15 cellular contexts compared by ENCODE assay signal in genomic region chr5:39132128-39132447, GRCh38. TPM values are rescaled to one million over a fixed set of nuclear protein-coding genes. Genes with fewer than 3 reads are reported as not detected.
DNase-seq lines count a peak whose midpoint lies in the region; ATAC-seq lines count a peak whose summit lies in the region.
"Had no signal": no experiment of that assay in that cellular context is flagged by ENCODE, and none has a peak within 500 bp of the region (broad histone marks: within the 10 kb centered on the region; RNA-seq: fewer than 3 reads in every experiment).

No MANE protein-coding gene starts in this region.

- H3K27ac Mint-ChIP-seq in activated T-cell treated with anti-CD3 and anti-CD28 coated beads, Interleukin-2, amount 50 U/mL, for 72 hours: peak overlapping the region; percentile 6
- H3K27ac Mint-ChIP-seq in activated T-helper 2 cell treated with anti-CD3 and anti-CD28 coated beads, Interferon-gamma antibody, Interleukin-2, Interleukin-4, amounts not matched to agents 10 μg/mL and 5 μg/mL and 100 μg/mL, durations not matched to agents 14 hours and 24 hours and 36 hours: no peak overlapping the region

- intact Hi-C loops in activated T-helper 2 cell treated with anti-CD3 and anti-CD28 coated beads, Interferon-gamma antibody, Interleukin-2, Interleukin-4, amounts not matched to agents 10 μg/mL and 5 μg/mL and 100 μg/mL, durations not matched to agents 14 hours and 24 hours and 36 hours (cut with micrococcal nuclease): no loop called here

- ATAC-seq in activated T-cell treated with anti-CD3 and anti-CD28 coated beads, Interleukin-2, amount 50 U/mL, for 72 hours (replicated peaks in 1 of 2): no peak
- no peak for ATAC-seq in activated T-cell treated with anti-CD3 and anti-CD28 coated beads, Interleukin-2, amount 50 U/mL, for 4 hours
- ATAC-seq in HG03521 (IDR thresholded peaks at IDR 0.05; ENCODE audit: unreplicated experiment): no peak
- ATAC-seq: gastrocnemius medialis, left ventricle myocardium superior had no signal

- no peaks in the 10 kb centered on the region for H3K9me3 Mint-ChIP-seq in activated T-cell treated with anti-CD3 and anti-CD28 coated beads, Interleukin-2, amount 50 U/mL, for 72 hours
- no peaks in the 10 kb centered on the region for H3K9me3 Mint-ChIP-seq in activated T-cell treated with anti-CD3 and anti-CD28 coated beads, Interleukin-2, amount 50 U/mL, for 4 hours
- H3K9me3 Mint-ChIP-seq in activated T-helper 2 cell treated with anti-CD3 and anti-CD28 coated beads, Interferon-gamma antibody, Interleukin-2, Interleukin-4, amounts not matched to agents 10 μg/mL and 5 μg/mL and 100 μg/mL, durations not matched to agents 14 hours and 24 hours and 36 hours: no peaks in the 10 kb centered on the region

- H3K4me3 Mint-ChIP-seq in activated T-cell treated with anti-CD3 and anti-CD28 coated beads, Interleukin-2, amount 50 U/mL, for 72 hours: no peak overlapping the region
- H3K4me3 Mint-ChIP-seq in activated T-cell treated with anti-CD3 and anti-CD28 coated beads, Interleukin-2, amount 50 U/mL, for 4 hours: no peak overlapping the region
- H3K4me3 Mint-ChIP-seq in activated T-helper 2 cell treated with anti-CD3 and anti-CD28 coated beads, Interferon-gamma antibody, Interleukin-2, Interleukin-4, amounts not matched to agents 10 μg/mL and 5 μg/mL and 100 μg/mL, durations not matched to agents 14 hours and 24 hours and 36 hours (ENCODE audit: low read depth): no peak overlapping the region

- DNase-seq in activated T-cell treated with anti-CD3 and anti-CD28 coated beads, Interleukin-2, amount 50 U/mL, for 72 hours: no peak
- no peak for DNase-seq in activated T-cell treated with anti-CD3 and anti-CD28 coated beads, Interleukin-2, amount 50 U/mL, for 4 hours
- peak in 34 of 58 donors; percentile 1 to 73 (median 26) for DNase-seq in anterior cingulate cortex (lab: John Stamatoyannopoulos, UW)
- DNase-seq in medulla oblongata (ENCODE audit: extremely low spot score): peak; percentile 78
- DNase-seq in putamen (ENCODE audit: low spot score): peak; percentile 73
- no peak for DNase-seq in activated T-helper 2 cell treated with anti-CD3 and anti-CD28 coated beads, Interferon-gamma antibody, Interleukin-2, Interleukin-4, amounts not matched to agents 10 μg/mL and 5 μg/mL and 100 μg/mL, durations not matched to agents 14 hours and 24 hours and 36 hours (ENCODE audit: low spot score)
- DNase-seq in ureter (ENCODE audit: low spot score): no peak
- DNase-seq: activated CD4-positive, alpha-beta T cell treated with anti-CD3 and anti-CD28 coated beads, Interleukin-2, amount 50 U/mL, for 48 hours; colonic mucosa; DND-41; gastrocnemius medialis; left ventricle myocardium superior; NCI-H2107; NCI-H510A treated with DMSO at 0.1 percent for 48 hours had no signal

- H3K36me3 Mint-ChIP-seq in activated T-cell treated with anti-CD3 and anti-CD28 coated beads, Interleukin-2, amount 50 U/mL, for 72 hours (ENCODE audit: insufficient read depth in 2 of 2): peaks cover 11 to 30% of the 10 kb centered on the region in 2 donors
- peaks cover 48% of the 10 kb centered on the region for H3K36me3 Mint-ChIP-seq in activated T-cell treated with anti-CD3 and anti-CD28 coated beads, Interleukin-2, amount 50 U/mL, for 4 hours (ENCODE audit: insufficient read depth)
- peaks cover 85% of the 10 kb centered on the region for H3K36me3 Mint-ChIP-seq in activated T-helper 2 cell treated with anti-CD3 and anti-CD28 coated beads, Interferon-gamma antibody, Interleukin-2, Interleukin-4, amounts not matched to agents 10 μg/mL and 5 μg/mL and 100 μg/mL, durations not matched to agents 14 hours and 24 hours and 36 hours (ENCODE audit: low read depth)

- H3K4me1 Mint-ChIP-seq in activated T-cell treated with anti-CD3 and anti-CD28 coated beads, Interleukin-2, amount 50 U/mL, for 72 hours (ENCODE audit: low read depth): peaks cover 30% of the 10 kb centered on the region
- H3K4me1 Mint-ChIP-seq in activated T-cell treated with anti-CD3 and anti-CD28 coated beads, Interleukin-2, amount 50 U/mL, for 4 hours (ENCODE audit: low read depth): peaks cover 52% of the 10 kb centered on the region
- H3K4me1 Mint-ChIP-seq in activated T-helper 2 cell treated with anti-CD3 and anti-CD28 coated beads, Interferon-gamma antibody, Interleukin-2, Interleukin-4, amounts not matched to agents 10 μg/mL and 5 μg/mL and 100 μg/mL, durations not matched to agents 14 hours and 24 hours and 36 hours (ENCODE audit: low read depth): peaks cover 4% of the 10 kb centered on the region

- no peaks in the 10 kb centered on the region for H3K27me3 Mint-ChIP-seq in activated T-cell treated with anti-CD3 and anti-CD28 coated beads, Interleukin-2, amount 50 U/mL, for 72 hours (ENCODE audit: low read depth)
- no peaks in the 10 kb centered on the region for H3K27me3 Mint-ChIP-seq in activated T-cell treated with anti-CD3 and anti-CD28 coated beads, Interleukin-2, amount 50 U/mL, for 4 hours (ENCODE audit: low read depth)
- no peaks in the 10 kb centered on the region for H3K27me3 Mint-ChIP-seq in activated T-helper 2 cell treated with anti-CD3 and anti-CD28 coated beads, Interferon-gamma antibody, Interleukin-2, Interleukin-4, amounts not matched to agents 10 μg/mL and 5 μg/mL and 100 μg/mL, durations not matched to agents 14 hours and 24 hours and 36 hours (ENCODE audit: low read depth)

RNA-seq across cellular contexts. Expression of gene RICTOR, which starts 57.9 kb away (rescaled TPM):
- 10 to 100 TPM; 34.6 to 47.0 TPM for total RNA-seq in activated T-cell treated with anti-CD3 and anti-CD28 coated beads, Interleukin-2, amount 50 U/mL, for 72 hours
- total RNA-seq in activated T-cell treated with anti-CD3 and anti-CD28 coated beads, Interleukin-2, amount 50 U/mL, for 4 hours: 10 to 100 TPM; 14.1 to 19.2 (median 18.0) TPM
- total RNA-seq in activated T-helper 2 cell treated with anti-CD3 and anti-CD28 coated beads, Interferon-gamma antibody, Interleukin-2, Interleukin-4, amounts not matched to agents 10 μg/mL and 5 μg/mL and 100 μg/mL, durations not matched to agents 14 hours and 24 hours and 36 hours: 28.2 and 29.8 TPM in 2 replicates
- 54.0 TPM for total RNA-seq in ureter

Comparison
In these comparisons a context has a peak if more than half of its experiments do, and no peak if none do; other contexts are left out.
1. DNase-seq: peak in anterior cingulate cortex (34 of 58), medulla oblongata (single experiment) and putamen (single experiment); none in activated T-cell treated with anti-CD3 and anti-CD28 coated beads, Interleukin-2, amount 50 U/mL, for 72 hours (0 of 2), activated T-cell treated with anti-CD3 and anti-CD28 coated beads, Interleukin-2, amount 50 U/mL, for 4 hours (single experiment), activated T-helper 2 cell treated with anti-CD3 and anti-CD28 coated beads, Interferon-gamma antibody, Interleukin-2, Interleukin-4, amounts not matched to agents 10 μg/mL and 5 μg/mL and 100 μg/mL, durations not matched to agents 14 hours and 24 hours and 36 hours (single experiment) and ureter (single experiment).